Comparison of ENCODE assay signal across 10 cellular contexts in genomic region chr3:138861755-138862333, GRCh38. TPM values are rescaled to one million over a fixed set of nuclear protein-coding genes. Genes with fewer than 3 reads are reported as not detected.
DNase-seq lines count a peak whose midpoint lies in the region; ATAC-seq, FAIRE-seq and TF ChIP-seq lines count a peak whose summit lies in the region.
"Had no signal": no experiment of that assay in that cellular context is flagged by ENCODE, and none has a peak within 500 bp of the region (broad histone marks: within the 10 kb centered on the region; RNA-seq: fewer than 3 reads in every experiment).

No MANE protein-coding gene starts in this region.

- intact Hi-C loops in Caco-2 (cut with micrococcal nuclease; ENCODE audit: unreplicated experiment) (loop anchor here (2.0 to 5.0 kb wide), 2 partner anchors 40 to 253 kb away; partner anchors contain the start of gene FAIM), ascending aorta (cut with DNase I) (no loop called here)

- peak overlapping the region; percentile 89; the same call in 1 of the 2 replicates for H2BK5ac ChIP-seq in H1 (ENCODE audit: low read depth, low read length)

- no peak for TF ChIP-seq EP300 in H1 (IDR thresholded peaks at IDR 0.05; ENCODE audit: borderline replicate concordance in 1 of 2, low read depth in 2 of 2, low read length in 2 of 2)

- peak overlapping the region; percentile 59 for H3K9ac ChIP-seq in NT2/D1 (ENCODE audit: insufficient read length, low read depth)
- H3K9ac ChIP-seq in H1 (replicated peaks in 1 of 4; ENCODE audit: extremely low read depth in 1 of 4, low read depth in 3 of 4, low read length in 3 of 4), result no peak overlapping the region

- TF ChIP-seq CTCF in Caco-2 (IDR thresholded peaks at IDR 0.05; ENCODE audit: insufficient read depth in 1 of 2, low read depth in 1 of 2, low read length in 1 of 2, severe bottlenecking in 1 of 2, unreplicated experiment in 1 of 2) (no peak), H1 (IDR thresholded peaks at IDR 0.05; ENCODE audit: control extremely low read depth in 1 of 3, insufficient read depth in 1 of 3, low read depth in 1 of 3, low read length in 3 of 3) (no peak), neural crest cell (conservative IDR thresholded peaks at IDR 0.05) (no peak), ascending aorta (IDR thresholded peaks at IDR 0.05) (no peak)

- no peak overlapping the region for H4K8ac ChIP-seq in H1 (ENCODE audit: extremely low read depth, insufficient read depth, low read length)

- peak overlapping the region; percentile 64 to 68 for H3K4me2 ChIP-seq in H1 (ENCODE audit: insufficient read depth in 1 of 2, low read depth in 2 of 2, low read length in 2 of 2)

- no peak for TF ChIP-seq POLR2A in H1 (IDR thresholded peaks at IDR 0.05; ENCODE audit: control extremely low read depth in 1 of 2, low read depth in 2 of 2, low read length in 2 of 2)

- H3K4me3 ChIP-seq in Caco-2 (ENCODE audit: low read depth, low read length) (no peak overlapping the region), NT2/D1 (ENCODE audit: insufficient read length, low read depth) (no peak overlapping the region), H1 (ENCODE audit: extremely low read depth in 1 of 4, insufficient read depth in 2 of 4, low read depth in 3 of 4, low read length in 4 of 4) (peak overlapping the region in 1 of 4 experiments; percentile 47; a peak in 2 of 8 replicates), ascending aorta (no peak overlapping the region)
- H3K4me3 ChIP-seq: prostate gland had no signal

- no peak overlapping the region for H4K5ac ChIP-seq in H1 (ENCODE audit: insufficient read length, low read depth, low read length)

- FAIRE-seq in H1 (lab: Jason Lieb, UNC), result no peak

- H3K4me1 ChIP-seq in Caco-2 (peaks cover 27% of the 10 kb centered on the region), NT2/D1 (ENCODE audit: insufficient read depth, insufficient read length) (peaks cover 8% of the 10 kb centered on the region), H1 (replicated peaks in 1 of 4; ENCODE audit: control insufficient read depth in 3 of 4, insufficient read depth in 4 of 4, low read length in 3 of 4) (peaks cover 14 to 28% (median 22%) of the 10 kb centered on the region in 4 experiments), ascending aorta (peaks cover 0 to 3% of the 10 kb centered on the region in 2 donors)
- H3K4me1 ChIP-seq: prostate gland had no signal

- H3K27ac Mint-ChIP-seq in Caco-2 (ENCODE audit: unreplicated experiment) (peak overlapping the region; percentile 97), neural crest cell (ENCODE audit: unreplicated experiment) (peak overlapping the region; percentile 3)

- H3K27me3 Mint-ChIP-seq in Caco-2 (ENCODE audit: insufficient read depth, unreplicated experiment), result no peaks in the 10 kb centered on the region
- H3K27me3 Mint-ChIP-seq in neural crest cell (ENCODE audit: low read depth), result no peaks in the 10 kb centered on the region

- H4K91ac ChIP-seq in H1 (replicated peaks; ENCODE audit: insufficient read length, low read length), result no peak overlapping the region

- H3K9me3 Mint-ChIP-seq in Caco-2 (ENCODE audit: unreplicated experiment) (no peaks in the 10 kb centered on the region), neural crest cell (no peaks in the 10 kb centered on the region)

- H4K20me1 ChIP-seq in H1 (replicated peaks in 1 of 2; ENCODE audit: control insufficient read depth in 1 of 2, insufficient read depth in 2 of 2, low read length in 2 of 2), result no peaks in the 10 kb centered on the region

- no peak overlapping the region for H2BK15ac ChIP-seq in H1 (ENCODE audit: low read length)

- H3K23me2 ChIP-seq in H1 (ENCODE audit: low read depth, low read length), result peaks cover 2% of the 10 kb centered on the region; the same call in 1 of the 2 replicates

- H3K79me2 ChIP-seq in H1 (ENCODE audit: control insufficient read depth in 1 of 2, insufficient read depth in 2 of 2, low read length in 2 of 2), result no peaks in the 10 kb centered on the region

- no peaks in the 10 kb centered on the region for H3K79me1 ChIP-seq in H1 (ENCODE audit: low read depth, low read length)

- BruUV-seq in Caco-2 (replicated peaks; lab: Mats Ljungman, UMichigan), result no TSS peak

- no peak overlapping the region for H2AFZ ChIP-seq in H1 (ENCODE audit: low read length)

- no peak; a peak in 1 of 4 replicates for TF ChIP-seq RAD21 in H1 (IDR thresholded peaks at IDR 0.05 in 1 of 2, conservative IDR thresholded peaks at IDR 0.05 in 1 of 2; ENCODE audit: low read depth in 2 of 2, low read length in 2 of 2)

- H3K9me3 ChIP-seq in Caco-2, result no peaks in the 10 kb centered on the region
- H3K9me3 ChIP-seq in NT2/D1 (ENCODE audit: insufficient read depth, low read length), result no peaks in the 10 kb centered on the region
- no peaks in the 10 kb centered on the region for H3K9me3 ChIP-seq in H1 (ENCODE audit: insufficient read depth in 2 of 2, low read depth in 1 of 2, low read length in 1 of 2)
- H3K9me3 ChIP-seq in ascending aorta, result no peaks in the 10 kb centered on the region
- H3K9me3 ChIP-seq: prostate gland had no signal

- no peak overlapping the region for H3K23ac ChIP-seq in H1 (ENCODE audit: insufficient read length)

- H3K56ac ChIP-seq in H1 (replicated peaks; ENCODE audit: insufficient read length, low read depth, low read length), result no peak overlapping the region

- H3K18ac ChIP-seq in H1 (ENCODE audit: extremely low read depth, low read length), result peak overlapping the region; percentile 66; the same call in 1 of the 2 replicates

- H3K4ac ChIP-seq in H1 (replicated peaks; ENCODE audit: insufficient read length, low read depth, low read length), result no peak overlapping the region

- H3K27me3 ChIP-seq in Caco-2 (replicated peaks; ENCODE audit: control insufficient read depth, insufficient read depth, low read length) (no peaks in the 10 kb centered on the region), NT2/D1 (ENCODE audit: insufficient read depth, insufficient read length) (no peaks in the 10 kb centered on the region), H1 (replicated peaks in 1 of 4; ENCODE audit: control insufficient read depth in 3 of 4, extremely low read depth in 1 of 4, insufficient read depth in 3 of 4, low read length in 3 of 4) (no peaks in the 10 kb centered on the region), ascending aorta (no peaks in the 10 kb centered on the region)

- H3K36me3 Mint-ChIP-seq in Caco-2 (ENCODE audit: insufficient read depth, unreplicated experiment) (peaks cover 12% of the 10 kb centered on the region), neural crest cell (ENCODE audit: low read depth) (no peaks in the 10 kb centered on the region)

- H3K36me3 ChIP-seq in Caco-2 (ENCODE audit: control insufficient read depth, insufficient read depth, low read length), result no peaks in the 10 kb centered on the region
- no peaks in the 10 kb centered on the region for H3K36me3 ChIP-seq in NT2/D1 (ENCODE audit: insufficient read depth, insufficient read length, low read length)
- H3K36me3 ChIP-seq in H1 (ENCODE audit: control insufficient read depth in 2 of 4, insufficient read depth in 4 of 4, low read length in 3 of 4), result no peaks in the 10 kb centered on the region
- H3K36me3 ChIP-seq in ascending aorta, result no peaks in the 10 kb centered on the region
- H3K36me3 ChIP-seq: prostate gland had no signal

- no peak for DNase-seq in Caco-2
- peak; percentile 90 for DNase-seq in NT2/D1 (ENCODE audit: low read depth, low spot score)
- peak in 1 of 2 experiments; percentile 57 for DNase-seq in H1 (ENCODE audit: low read depth in 1 of 2, low spot score in 2 of 2)
- peak; percentile 18 for DNase-seq in neural crest cell (ENCODE audit: low read depth, low spot score)
- DNase-seq in effector CD4-positive, alpha-beta T cell, result no peak
- DNase-seq in ascending aorta (ENCODE audit: low spot score in 2 of 2), result no peak
- DNase-seq: NCI-H2171 treated with DMSO at 0.1 percent for 48 hours had no signal

- POLR2A ChIA-PET in Caco-2 (lab: Charles Lee) (interaction anchor here (0.6 kb wide), 1 partner anchor 355 kb away, joined by 3 read pairs; no protein-coding TSS in a partner anchor), H1 (lab: Charles Lee; ENCODE audit: partially characterized antibody) (interaction anchor here (0.6 to 4.1 kb wide), 12 partner anchors 9 to 144 kb away, joined by 3 to 34 read pairs (median 4); no protein-coding TSS in a partner anchor)

- H2AK5ac ChIP-seq in H1 (ENCODE audit: low read depth, low read length), result no peak overlapping the region

- CTCF ChIA-PET in Caco-2 (lab: Charles Lee) (interaction anchor here (0.8 kb wide), 1 partner anchor 54 kb away, joined by 6 read pairs; no protein-coding TSS in a partner anchor), H1 (lab: Charles Lee; ENCODE audit: partially characterized antibody) (interaction anchor here (0.6 to 5.3 kb wide), 6 partner anchors 12 to 62 kb away, joined by 3 to 43 read pairs (median 6); no protein-coding TSS in a partner anchor)

- H2BK120ac ChIP-seq in H1 (replicated peaks; ENCODE audit: low read depth, low read length), result no peak overlapping the region

- H3K27ac ChIP-seq in H1 (ENCODE audit: low read depth, low read length), result peak overlapping the region; percentile 66; the same call in 1 of the 2 replicates
- H3K27ac ChIP-seq in ascending aorta, result no peak overlapping the region
- H3K27ac ChIP-seq: prostate gland had no signal

- peak overlapping the region; percentile 82; the same call in 1 of the 2 replicates for H2BK12ac ChIP-seq in H1 (ENCODE audit: low read depth, low read length)

- H2BK20ac ChIP-seq in H1 (ENCODE audit: low read length), result peak overlapping the region; percentile 96; the same call in 1 of the 2 replicates

- no peak for ATAC-seq in GM21529 (IDR thresholded peaks at IDR 0.05; ENCODE audit: unreplicated experiment)
- ATAC-seq in HG02571 (IDR thresholded peaks at IDR 0.05; ENCODE audit: unreplicated experiment), result no peak

- 4% methylated on average over 7 of the region's 7 CpGs; no CpG with 5 or more reads in 1 of the 2 experiments for WGBS in H1 (ENCODE audit: extremely low coverage in 1 of 2, insufficient coverage in 1 of 2, insufficient read length in 1 of 2, insufficient replicate concordance in 2 of 2, low coverage in 1 of 2, low lambda C conversion rate in 2 of 2, missing lambda C conversion rate in 1 of 2), 2 experiments

- no peak overlapping the region for H3K14ac ChIP-seq in H1 (ENCODE audit: insufficient read length)

- peaks cover 25% of the 10 kb centered on the region for H3K4me1 Mint-ChIP-seq in Caco-2 (ENCODE audit: low read depth, unreplicated experiment)
- peaks cover 26% of the 10 kb centered on the region for H3K4me1 Mint-ChIP-seq in neural crest cell

- H3K4me3 Mint-ChIP-seq in Caco-2 (ENCODE audit: unreplicated experiment) (no peak overlapping the region), neural crest cell (peak overlapping the region; percentile 37)

RNA-seq across cellular contexts. Expression of gene PIK3CB, which starts 27.1 kb away (rescaled TPM):
- total RNA-seq in Caco-2 (2022), result 29.7 and 31.5 TPM in 2 replicates
- total RNA-seq in H1 (2021; fragmentation: NEBNext Ultra II Directional; extraction: Animal tissue kit (Norgen Biotek cat#: 25700)), result 33.0 and 35.2 TPM in 2 replicates
- polyA plus RNA-seq in H1 (2011; rRNA removed), result 7.1 and 8.3 TPM in 2 replicates
- polyA plus RNA-seq in H1 (2011; cell fraction: cytosol; rRNA removed), result 10.3 TPM
- polyA plus RNA-seq in H1 (2011; cell fraction: nucleus; rRNA removed), result 8.3 TPM
- polyA plus RNA-seq in H1 (2012, experiment 1 of 2), result 14.7 to 20.8 TPM (median 18.0 TPM) in 4 replicates
- polyA plus RNA-seq in H1 (2012, experiment 2 of 2), result 1.3 TPM
- 14.9 TPM for polyA plus RNA-seq in H1 (2013, experiment 1 of 2)
- polyA plus RNA-seq in H1 (2013, experiment 2 of 2), result 14.4 TPM
- polyA minus RNA-seq in H1 (2011; rRNA and poly(A)+ RNA removed), result 23.7 and 24.6 TPM in 2 replicates
- polyA minus RNA-seq in H1 (2011; cell fraction: cytosol; rRNA and poly(A)+ RNA removed), result 17.0 TPM
- polyA minus RNA-seq in H1 (2011; cell fraction: nucleus; rRNA and poly(A)+ RNA removed), result 39.3 TPM
- total RNA-seq in neural crest cell, result 11.8 and 14.4 TPM in 2 replicates
- total RNA-seq in ascending aorta, result 9.3 TPM

Comparison
In these comparisons a context has a peak if more than half of its experiments do, and no peak if none do; other contexts are left out.
1. DNase-seq: peak in NT2/D1 (single experiment) and neural crest cell (single experiment); none in Caco-2 (0 of 2), effector CD4-positive, alpha-beta T cell (single experiment) and ascending aorta (0 of 2).